ENCODE assay signal across 30 cellular contexts in the genomic region with DNA sequence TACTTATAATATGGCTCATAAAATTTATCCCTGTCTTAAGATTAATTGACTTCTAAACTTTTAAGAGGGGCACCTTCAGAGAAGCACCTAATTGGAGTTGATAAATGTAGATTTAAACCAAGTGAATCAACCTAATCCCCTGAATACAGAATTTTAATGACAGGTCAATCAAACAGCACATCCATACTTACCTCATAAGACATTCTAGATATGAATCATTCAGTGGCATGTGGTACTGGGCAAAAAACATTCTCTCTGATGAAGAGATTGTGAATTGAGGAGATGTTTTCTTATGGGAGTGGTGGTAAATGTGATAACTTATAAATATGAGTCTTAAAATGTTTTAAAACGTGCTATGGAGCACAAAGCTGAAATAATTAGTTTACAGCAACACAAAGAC.
"Had no signal": no experiment of that assay in that cellular context is flagged by ENCODE, and none has a peak within 500 bp of the region (broad histone marks: within the 10 kb centered on the region; RNA-seq: fewer than 3 reads in every experiment).

No MANE protein-coding gene starts in this region.

- H3K4me2 ChIP-seq: hepatocyte had no signal

- H3K36me3 ChIP-seq: esophagus squamous epithelium, gastroesophageal sphincter, ovary, prostate gland, thyroid gland, upper lobe of left lung, vagina had no signal

- H3K4me1 Mint-ChIP-seq: activated CD4-positive, alpha-beta T cell treated with anti-CD3 and anti-CD28 coated beads, Interleukin-2, amount 10 ng/mL, durations not matched to agents 24 days and 14 days; memory B cell; naive thymus-derived CD4-positive, alpha-beta T cell; stimulated activated effector memory CD8-positive, alpha-beta T cell treated with anti-CD3 and anti-CD28 coated beads, Interleukin-12 subunit alpha, Interleukin-12 subunit beta, amount 100 ng/mL, for 72 hours had no signal

- H3K27ac ChIP-seq: esophagus squamous epithelium, gastroesophageal sphincter, hepatocyte, ovary, prostate gland, thyroid gland, upper lobe of left lung, vagina had no signal

- H3K27ac Mint-ChIP-seq: activated CD4-positive, alpha-beta memory T cell treated with anti-CD3 and anti-CD28 coated beads for 36 hours; activated CD4-positive, alpha-beta T cell treated with anti-CD3 and anti-CD28 coated beads, Interleukin-2, amount 10 ng/mL, durations not matched to agents 24 days and 14 days; activated naive CD4-positive, alpha-beta T cell treated with anti-CD3 and anti-CD28 coated beads for 36 hours; activated T-helper 1 cell treated with anti-CD3 and anti-CD28 coated beads, Interleukin-12 subunit alpha, Interleukin-12 subunit beta, Interleukin-2, Interleukin-4 antibody, amounts not matched to agents 30 ng/mL and 10 ng/mL and 1 ng/mL, durations not matched to agents 14 hours and 24 hours and 36 hours; memory B cell; naive thymus-derived CD4-positive, alpha-beta T cell; stimulated activated effector memory CD8-positive, alpha-beta T cell treated with anti-CD3 and anti-CD28 coated beads, Interleukin-12 subunit alpha, Interleukin-12 subunit beta, amount 100 ng/mL, for 72 hours; stimulated activated naive CD8-positive, alpha-beta T cell treated with anti-CD3 and anti-CD28 coated beads, Interleukin-15, Interleukin-2, amounts not matched to agents 100 ng/mL and 50 ng/mL, for 24 hours had no signal

- H3K27me3 Mint-ChIP-seq: activated CD4-positive, alpha-beta T cell treated with anti-CD3 and anti-CD28 coated beads, Interleukin-2, amount 10 ng/mL, durations not matched to agents 24 days and 14 days; stimulated activated naive CD8-positive, alpha-beta T cell treated with anti-CD3 and anti-CD28 coated beads, Interleukin-15, Interleukin-2, amounts not matched to agents 100 ng/mL and 50 ng/mL, for 24 hours had no signal

- H3K4me3 ChIP-seq: esophagus squamous epithelium, gastroesophageal sphincter, hepatocyte, ovary, prostate gland, thyroid gland, upper lobe of left lung, vagina had no signal

- H3K27me3 ChIP-seq: gastroesophageal sphincter, hepatocyte, ovary, thyroid gland, upper lobe of left lung, vagina had no signal

- H2AFZ ChIP-seq: hepatocyte had no signal

- H3K4me3 Mint-ChIP-seq: activated CD4-positive, alpha-beta memory T cell treated with anti-CD3 and anti-CD28 coated beads for 36 hours; activated CD4-positive, alpha-beta T cell treated with anti-CD3 and anti-CD28 coated beads, Interleukin-2, amount 10 ng/mL, durations not matched to agents 24 days and 14 days; activated naive CD4-positive, alpha-beta T cell treated with anti-CD3 and anti-CD28 coated beads for 36 hours; activated T-helper 1 cell treated with anti-CD3 and anti-CD28 coated beads, Interleukin-12 subunit alpha, Interleukin-12 subunit beta, Interleukin-2, Interleukin-4 antibody, amounts not matched to agents 30 ng/mL and 10 ng/mL and 1 ng/mL, durations not matched to agents 14 hours and 24 hours and 36 hours; memory B cell; naive thymus-derived CD4-positive, alpha-beta T cell; stimulated activated effector memory CD8-positive, alpha-beta T cell treated with anti-CD3 and anti-CD28 coated beads, Interleukin-12 subunit alpha, Interleukin-12 subunit beta, amount 100 ng/mL, for 72 hours; stimulated activated naive CD8-positive, alpha-beta T cell treated with anti-CD3 and anti-CD28 coated beads, Interleukin-15, Interleukin-2, amounts not matched to agents 100 ng/mL and 50 ng/mL, for 24 hours had no signal

- DNase-seq: activated CD4-positive, alpha-beta memory T cell treated with anti-CD3 and anti-CD28 coated beads for 36 hours; activated CD4-positive, alpha-beta T cell treated with anti-CD3 and anti-CD28 coated beads, Interleukin-2, amount 10 ng/mL, durations not matched to agents 24 days and 14 days; activated CD4-positive, CD25-positive, alpha-beta regulatory T cell treated with anti-CD3 and anti-CD28 coated beads, Interleukin-2, amount 50 U/mL, for 72 hours; activated CD8-positive, alpha-beta memory T cell treated with anti-CD3 and anti-CD28 coated beads, Interleukin-2, amount 50 U/mL, for 4 hours; activated effector memory CD4-positive, alpha-beta T cell treated with anti-CD3 and anti-CD28 coated beads, Interleukin-2, amount 50 U/mL, for 16 hours; activated naive CD4-positive, alpha-beta T cell treated with anti-CD3 and anti-CD28 coated beads for 36 hours; activated T-cell treated with anti-CD3 and anti-CD28 coated beads, Interleukin-2, amount 50 U/mL, for 1 hour; amygdala; dermis blood vessel endothelial cell; effector CD4-positive, alpha-beta T cell; esophagus squamous epithelium; kidney; midbrain; naive thymus-derived CD4-positive, alpha-beta T cell; ovary; retina; small intestine; stimulated activated CD4-positive, alpha-beta T cell treated with anti-CD3 and anti-CD28 coated beads, Interleukin-4, amount 100 ng/mL, for 24 hours; T-helper 9 cell; thyroid gland; upper lobe of left lung had no signal

- H3K9me3 Mint-ChIP-seq: activated CD4-positive, alpha-beta memory T cell treated with anti-CD3 and anti-CD28 coated beads for 36 hours; activated CD4-positive, alpha-beta T cell treated with anti-CD3 and anti-CD28 coated beads, Interleukin-2, amount 10 ng/mL, durations not matched to agents 24 days and 14 days; activated naive CD4-positive, alpha-beta T cell treated with anti-CD3 and anti-CD28 coated beads for 36 hours; activated T-helper 1 cell treated with anti-CD3 and anti-CD28 coated beads, Interleukin-12 subunit alpha, Interleukin-12 subunit beta, Interleukin-2, Interleukin-4 antibody, amounts not matched to agents 30 ng/mL and 10 ng/mL and 1 ng/mL, durations not matched to agents 14 hours and 24 hours and 36 hours; memory B cell; naive thymus-derived CD4-positive, alpha-beta T cell; stimulated activated effector memory CD8-positive, alpha-beta T cell treated with anti-CD3 and anti-CD28 coated beads, Interleukin-12 subunit alpha, Interleukin-12 subunit beta, amount 100 ng/mL, for 72 hours; stimulated activated naive CD8-positive, alpha-beta T cell treated with anti-CD3 and anti-CD28 coated beads, Interleukin-15, Interleukin-2, amounts not matched to agents 100 ng/mL and 50 ng/mL, for 24 hours had no signal

- H3K36me3 Mint-ChIP-seq: activated CD4-positive, alpha-beta memory T cell treated with anti-CD3 and anti-CD28 coated beads for 36 hours; memory B cell; naive thymus-derived CD4-positive, alpha-beta T cell; stimulated activated effector memory CD8-positive, alpha-beta T cell treated with anti-CD3 and anti-CD28 coated beads, Interleukin-12 subunit alpha, Interleukin-12 subunit beta, amount 100 ng/mL, for 72 hours had no signal

- H3K4me1 ChIP-seq: esophagus squamous epithelium, gastroesophageal sphincter, prostate gland, thyroid gland, upper lobe of left lung, vagina had no signal

- H3K9me3 ChIP-seq: esophagus squamous epithelium, gastroesophageal sphincter, ovary, prostate gland, thyroid gland, upper lobe of left lung, vagina had no signal

- H3K79me2 ChIP-seq: hepatocyte had no signal

- ATAC-seq: gastroesophageal sphincter; naive thymus-derived CD4-positive, alpha-beta T cell; sciatic nerve; stimulated activated effector memory CD8-positive, alpha-beta T cell treated with anti-CD3 and anti-CD28 coated beads, Interleukin-12 subunit alpha, Interleukin-12 subunit beta, amount 100 ng/mL, for 72 hours had no signal
